In genomic region chrX:103361798-103362197, GRCh38 we compare ENCODE assay signal across 20 cellular contexts. TPM values are rescaled to one million over a fixed set of nuclear protein-coding genes. Genes with fewer than 3 reads are reported as not detected.
DNase-seq lines count a peak whose midpoint lies in the region; ATAC-seq, FAIRE-seq and TF ChIP-seq lines count a peak whose summit lies in the region.
"Had no signal": no experiment of that assay in that cellular context is flagged by ENCODE, and none has a peak within 500 bp of the region (broad histone marks: within the 10 kb centered on the region; RNA-seq: fewer than 3 reads in every experiment).

No MANE protein-coding gene starts in this region.

- H3K27me3 ChIP-seq in HepG2 (ENCODE audit: control insufficient read depth in 1 of 2, insufficient read depth in 2 of 2, low read length in 2 of 2) (no peaks in the 10 kb centered on the region), right lobe of liver (peaks cover 0 to 8% of the 10 kb centered on the region in 2 donors)

- H3K9ac ChIP-seq in HepG2 (ENCODE audit: insufficient read depth, low read depth, low read length): no peak overlapping the region
- H3K9ac ChIP-seq: BLaER1 treated with 17β-estradiol and CSF1 and Interleukin-3, amounts not matched to agents 10 nM and 100 nM had no signal

- POLR2A ChIA-PET in HepG2 (lab: Yijun Ruan, JAX): interaction anchor here (0.8 to 1.6 kb wide), 2 partner anchors 13 to 15 kb away, joined by 3 to 6 read pairs; partner anchors contain the start of gene BEX3

- no TSS peak for BruUV-seq in HepG2 (replicated peaks; lab: Mats Ljungman, UMichigan)

- H4K20me1 ChIP-seq in HepG2 (ENCODE audit: insufficient read depth, low read length): no peaks in the 10 kb centered on the region
- H4K20me1 ChIP-seq: BLaER1 treated with 17β-estradiol and CSF1 and Interleukin-3, amounts not matched to agents 10 nM and 100 nM had no signal

- TF ChIP-seq EP300 in HepG2 (IDR thresholded peaks at IDR 0.05; ENCODE audit: low read depth in 2 of 2, low read length in 2 of 2) (no peak), HepG2 (CRISPR knock-in tag; IDR thresholded peaks at IDR 0.05; ENCODE audit: borderline replicate concordance) (no peak)

- H3K4me3 ChIP-seq in HepG2 (replicated peaks in 1 of 3; ENCODE audit: insufficient read depth in 1 of 3, low read depth in 2 of 3, low read length in 3 of 3) (no peak overlapping the region), right lobe of liver (no peak overlapping the region), choroid plexus epithelial cell (ENCODE audit: low read depth, low read length) (no peak overlapping the region)
- H3K4me3 ChIP-seq: BLaER1 treated with 17β-estradiol and CSF1 and Interleukin-3, amounts not matched to agents 10 nM and 100 nM; SK-N-MC had no signal

- H3K4me2 ChIP-seq in HepG2 (ENCODE audit: low read depth, low read length): no peak overlapping the region
- H3K4me2 ChIP-seq: BLaER1 treated with 17β-estradiol and CSF1 and Interleukin-3, amounts not matched to agents 10 nM and 100 nM had no signal

- H3K9me3 ChIP-seq in HepG2 (ENCODE audit: low read length): no peaks in the 10 kb centered on the region
- no peaks in the 10 kb centered on the region for H3K9me3 ChIP-seq in right lobe of liver
- H3K9me3 ChIP-seq: BLaER1 treated with 17β-estradiol and CSF1 and Interleukin-3, amounts not matched to agents 10 nM and 100 nM had no signal

- TF ChIP-seq POLR2A in HepG2 (IDR thresholded peaks at IDR 0.05; ENCODE audit: insufficient read depth in 1 of 2, low read depth in 2 of 2, low read length in 2 of 2): no peak
- no peak for TF ChIP-seq POLR2A in right lobe of liver (IDR thresholded peaks at IDR 0.05)

- WGBS in HepG2 (ENCODE audit: low lambda C conversion rate): 0% methylated on average over 1 of the region's 1 CpG
- 10% methylated on average over 1 of the region's 1 CpG for WGBS in right lobe of liver (ENCODE audit: insufficient coverage, low coverage, low lambda C conversion rate, missing lambda C conversion rate)

- in situ Hi-C loops in HepG2 (cut with HindIII; ENCODE audit: extremely low pct_ligation_motif_present, low pct_unique_long_range_greater_than_20kb): no loop called here

- ATAC-seq in HepG2 (no peak), right lobe of liver (no peak)

- no peak for TF ChIP-seq CTCF in HepG2 (CRISPR knock-in tag; IDR thresholded peaks at IDR 0.05)
- no peak for TF ChIP-seq CTCF in right lobe of liver (IDR thresholded peaks at IDR 0.05)
- TF ChIP-seq CTCF in choroid plexus epithelial cell (conservative IDR thresholded peaks at IDR 0.05; ENCODE audit: low read depth, low read length): no peak

- H3K36me3 ChIP-seq in HepG2 (replicated peaks in 1 of 2; ENCODE audit: control insufficient read depth in 1 of 2, insufficient read depth in 2 of 2, low read length in 2 of 2) (no peaks in the 10 kb centered on the region), right lobe of liver (no peaks in the 10 kb centered on the region)
- H3K36me3 ChIP-seq: BLaER1 treated with 17β-estradiol and CSF1 and Interleukin-3, amounts not matched to agents 10 nM and 100 nM had no signal

- H3K27ac ChIP-seq in HepG2 (ENCODE audit: extremely low read length, insufficient read depth, low read length): no peak overlapping the region
- H3K27ac ChIP-seq in right lobe of liver: no peak overlapping the region
- H3K27ac ChIP-seq: BLaER1 treated with 17β-estradiol and CSF1 and Interleukin-3, amounts not matched to agents 10 nM and 100 nM; RWPE1; SK-N-MC had no signal

- intact Hi-C loops in HepG2 (cut with micrococcal nuclease; ENCODE audit: unreplicated experiment): no loop called here
- intact Hi-C loops in right lobe of liver (cut with DNase I): no loop called here

- CTCF ChIA-PET in HepG2 (lab: Yijun Ruan, JAX; ENCODE audit: low intra/inter-chr PET ratio, low total read pairs): no interaction called here

- FAIRE-seq in HepG2 (lab: Jason Lieb, UNC): peak; percentile 18
- FAIRE-seq: GM19239 had no signal

- no peak for TF ChIP-seq RAD21 in HepG2 (CRISPR knock-in tag; IDR thresholded peaks at IDR 0.05)

- H3K79me2 ChIP-seq in HepG2 (ENCODE audit: insufficient read depth, low read length): peaks cover under 1% of the 10 kb centered on the region

- peak; percentile 65 for DNase-seq in HepG2 (ENCODE audit: low spot score)
- DNase-seq in right lobe of liver: no peak
- DNase-seq in choroid plexus epithelial cell (ENCODE audit: low read depth): peak; percentile 55
- peak; percentile 50 for DNase-seq in iris pigment epithelial cell (ENCODE audit: low read depth)
- no peak for DNase-seq in NCI-H2196 treated with DMSO at 0.1 percent for 48 hours (lab: John Stamatoyannopoulos, UW; ENCODE audit: unreplicated experiment)
- no peak for DNase-seq in NCI-H2081 treated with DMSO at 0.1 percent for 48 hours (lab: John Stamatoyannopoulos, UW)
- DNase-seq in NCI-H2029 (lab: John Stamatoyannopoulos, UW): no peak
- DNase-seq in hypothalamus (lab: John Stamatoyannopoulos, UW): no peak
- DNase-seq: 8988T, DMS153, KG1, NCI-H1436, NCI-H2081, NCI-H510A treated with DMSO at 0.1 percent for 48 hours, NCI-H82 had no signal

- H3K4me1 ChIP-seq in HepG2 (ENCODE audit: insufficient read depth, low read length) (peaks cover 33% of the 10 kb centered on the region), right lobe of liver (no peaks in the 10 kb centered on the region)

- no peak overlapping the region for H2AFZ ChIP-seq in HepG2 (ENCODE audit: low read length)

RNA-seq across cellular contexts. Expression of gene TCEAL9, which starts 5.5 kb away (rescaled TPM):
- total RNA-seq in HepG2 (2016; rRNA removed; fragmentation: Illumina TruSeq; extraction: Trizol): 45.8 and 65.4 TPM in 2 replicates
- 6.0 and 7.6 TPM in 2 replicates for total RNA-seq in HepG2 (2016; cell fraction: cytosol; rRNA removed; fragmentation: Illumina TruSeq; extraction: Trizol; ENCODE audit: low read depth)
- total RNA-seq in HepG2 (2016; cell fraction: insoluble cytoplasmic fraction; rRNA removed; fragmentation: Illumina TruSeq; extraction: Trizol): 47.4 and 69.9 TPM in 2 replicates
- 9.1 and 10.8 TPM in 2 replicates for total RNA-seq in HepG2 (2016; cell fraction: membrane; rRNA removed; fragmentation: Illumina TruSeq; extraction: Trizol)
- total RNA-seq in HepG2 (2016; cell fraction: nucleus; rRNA removed; fragmentation: Illumina TruSeq; extraction: Trizol): 18.0 and 18.6 TPM in 2 replicates
- polyA plus RNA-seq in HepG2 (2011; rRNA removed): 9.3 and 15.8 TPM in 2 replicates
- 4.1 and 8.0 TPM in 2 replicates for polyA plus RNA-seq in HepG2 (2011; cell fraction: cytosol; rRNA removed)
- polyA plus RNA-seq in HepG2 (2011; cell fraction: nucleus; rRNA removed): 2.8 and 3.9 TPM in 2 replicates
- 22.7 and 32.6 TPM in 2 replicates for polyA plus RNA-seq in HepG2 (2012)
- 4.3 and 4.7 TPM in 2 replicates for polyA plus RNA-seq in HepG2 (2016; cell fraction: cytosol; fragmentation: Illumina TruSeq; extraction: Trizol; ENCODE audit: low read depth)
- 90.4 and 96.9 TPM in 2 replicates for polyA plus RNA-seq in HepG2 (2016; cell fraction: insoluble cytoplasmic fraction; fragmentation: Illumina TruSeq; extraction: Trizol; ENCODE audit: low read depth)
- polyA plus RNA-seq in HepG2 (2016; cell fraction: membrane; fragmentation: Illumina TruSeq; extraction: Trizol; ENCODE audit: low read depth): 6.5 and 6.6 TPM in 2 replicates
- 35.3 and 41.8 TPM in 2 replicates for polyA plus RNA-seq in HepG2 (2016; cell fraction: nucleus; fragmentation: Illumina TruSeq; extraction: Trizol; ENCODE audit: insufficient read depth, low read depth)
- 0.34 and 1.5 TPM in 2 replicates for polyA minus RNA-seq in HepG2 (2011; rRNA and poly(A)+ RNA removed; ENCODE audit: low replicate concordance)
- polyA minus RNA-seq in HepG2 (2011; cell fraction: cytosol; rRNA and poly(A)+ RNA removed): 3.2 and 5.0 TPM in 2 replicates
- polyA minus RNA-seq in HepG2 (2011; cell fraction: nucleus; rRNA and poly(A)+ RNA removed): 3.6 and 4.4 TPM in 2 replicates
- total RNA-seq in right lobe of liver: 10 to 100 TPM in 3 of 6 experiments, 1 to 10 TPM in 3; 2.5 to 14.3 (median 9.1) TPM

RNA-seq across cellular contexts. Expression of gene BEX3, which starts 14.5 kb away (rescaled TPM):
- total RNA-seq in HepG2 (2016; rRNA removed; fragmentation: Illumina TruSeq; extraction: Trizol): 55.8 and 63.4 TPM in 2 replicates
- 16.7 and 19.3 TPM in 2 replicates for total RNA-seq in HepG2 (2016; cell fraction: cytosol; rRNA removed; fragmentation: Illumina TruSeq; extraction: Trizol; ENCODE audit: low read depth)
- 54.0 and 66.4 TPM in 2 replicates for total RNA-seq in HepG2 (2016; cell fraction: insoluble cytoplasmic fraction; rRNA removed; fragmentation: Illumina TruSeq; extraction: Trizol)
- 28.1 and 33.1 TPM in 2 replicates for total RNA-seq in HepG2 (2016; cell fraction: membrane; rRNA removed; fragmentation: Illumina TruSeq; extraction: Trizol)
- 26.0 and 27.5 TPM in 2 replicates for total RNA-seq in HepG2 (2016; cell fraction: nucleus; rRNA removed; fragmentation: Illumina TruSeq; extraction: Trizol)
- 38.5 and 50.9 TPM in 2 replicates for polyA plus RNA-seq in HepG2 (2011; rRNA removed)
- 28.0 and 34.0 TPM in 2 replicates for polyA plus RNA-seq in HepG2 (2011; cell fraction: cytosol; rRNA removed)
- 11.7 and 19.8 TPM in 2 replicates for polyA plus RNA-seq in HepG2 (2011; cell fraction: nucleus; rRNA removed)
- polyA plus RNA-seq in HepG2 (2012): 55.0 and 81.6 TPM in 2 replicates
- 21.1 and 28.5 TPM in 2 replicates for polyA plus RNA-seq in HepG2 (2016; cell fraction: cytosol; fragmentation: Illumina TruSeq; extraction: Trizol; ENCODE audit: low read depth)
- 77.0 and 78.6 TPM in 2 replicates for polyA plus RNA-seq in HepG2 (2016; cell fraction: insoluble cytoplasmic fraction; fragmentation: Illumina TruSeq; extraction: Trizol; ENCODE audit: low read depth)
- polyA plus RNA-seq in HepG2 (2016; cell fraction: membrane; fragmentation: Illumina TruSeq; extraction: Trizol; ENCODE audit: low read depth): 31.6 and 36.2 TPM in 2 replicates
- 45.3 and 46.1 TPM in 2 replicates for polyA plus RNA-seq in HepG2 (2016; cell fraction: nucleus; fragmentation: Illumina TruSeq; extraction: Trizol; ENCODE audit: insufficient read depth, low read depth)
- 8.9 and 13.0 TPM in 2 replicates for polyA minus RNA-seq in HepG2 (2011; rRNA and poly(A)+ RNA removed; ENCODE audit: low replicate concordance)
- polyA minus RNA-seq in HepG2 (2011; cell fraction: cytosol; rRNA and poly(A)+ RNA removed): 8.9 and 9.7 TPM in 2 replicates
- polyA minus RNA-seq in HepG2 (2011; cell fraction: nucleus; rRNA and poly(A)+ RNA removed): 6.6 and 8.2 TPM in 2 replicates
- 10 to 100 TPM; 19.9 to 40.1 (median 35.6) TPM for total RNA-seq in right lobe of liver

RNA-seq across cellular contexts. Expression of gene TCEAL7, which starts 31.8 kb away (rescaled TPM):
- total RNA-seq in HepG2 (2016; rRNA removed; fragmentation: Illumina TruSeq; extraction: Trizol): not detected in 2 replicates
- not detected in 2 replicates for total RNA-seq in HepG2 (2016; cell fraction: cytosol; rRNA removed; fragmentation: Illumina TruSeq; extraction: Trizol; ENCODE audit: low read depth)
- total RNA-seq in HepG2 (2016; cell fraction: insoluble cytoplasmic fraction; rRNA removed; fragmentation: Illumina TruSeq; extraction: Trizol): not detected in 2 replicates
- not detected in 2 replicates for total RNA-seq in HepG2 (2016; cell fraction: membrane; rRNA removed; fragmentation: Illumina TruSeq; extraction: Trizol)
- total RNA-seq in HepG2 (2016; cell fraction: nucleus; rRNA removed; fragmentation: Illumina TruSeq; extraction: Trizol): not detected in 2 replicates
- not detected in 2 replicates for polyA plus RNA-seq in HepG2 (2011; rRNA removed)
- not detected in 2 replicates for polyA plus RNA-seq in HepG2 (2011; cell fraction: cytosol; rRNA removed)
- not detected in 2 replicates for polyA plus RNA-seq in HepG2 (2011; cell fraction: nucleus; rRNA removed)
- polyA plus RNA-seq in HepG2 (2012): not detected in 2 replicates
- polyA plus RNA-seq in HepG2 (2016; cell fraction: cytosol; fragmentation: Illumina TruSeq; extraction: Trizol; ENCODE audit: low read depth): not detected in 2 replicates
- not detected in 2 replicates for polyA plus RNA-seq in HepG2 (2016; cell fraction: insoluble cytoplasmic fraction; fragmentation: Illumina TruSeq; extraction: Trizol; ENCODE audit: low read depth)
- polyA plus RNA-seq in HepG2 (2016; cell fraction: membrane; fragmentation: Illumina TruSeq; extraction: Trizol; ENCODE audit: low read depth): not detected in 2 replicates
- polyA plus RNA-seq in HepG2 (2016; cell fraction: nucleus; fragmentation: Illumina TruSeq; extraction: Trizol; ENCODE audit: insufficient read depth, low read depth): not detected in 2 replicates
- polyA minus RNA-seq in HepG2 (2011; rRNA and poly(A)+ RNA removed; ENCODE audit: low replicate concordance): not detected in 2 replicates
- not detected in 2 replicates for polyA minus RNA-seq in HepG2 (2011; cell fraction: cytosol; rRNA and poly(A)+ RNA removed)
- polyA minus RNA-seq in HepG2 (2011; cell fraction: nucleus; rRNA and poly(A)+ RNA removed): not detected in 2 replicates
- 1 to 10 TPM in 1 of 6 experiments, under 1 TPM in 2, not detected in 3; 0.34 to 1.2 (median 0.62) TPM for total RNA-seq in right lobe of liver
- total RNA-seq: PC-3 had no signal

RNA-seq across cellular contexts. Expression of gene BEX2, which starts 51.0 kb away (rescaled TPM):
- total RNA-seq in HepG2 (2016; rRNA removed; fragmentation: Illumina TruSeq; extraction: Trizol) (0.46 TPM in 2 replicates), right lobe of liver (1 to 10 TPM in 3 of 6 experiments, not detected in 3; 1.9 to 2.1 (median 2.1) TPM)
- total RNA-seq in HepG2 (2016; cell fraction: cytosol; rRNA removed; fragmentation: Illumina TruSeq; extraction: Trizol; ENCODE audit: low read depth): not detected in 2 replicates
- total RNA-seq in HepG2 (2016; cell fraction: insoluble cytoplasmic fraction; rRNA removed; fragmentation: Illumina TruSeq; extraction: Trizol): 0.30 and 0.51 TPM in 2 replicates
- 0.28 TPM in 1 of 2 replicates, not detected in the other for total RNA-seq in HepG2 (2016; cell fraction: membrane; rRNA removed; fragmentation: Illumina TruSeq; extraction: Trizol)
- total RNA-seq in HepG2 (2016; cell fraction: nucleus; rRNA removed; fragmentation: Illumina TruSeq; extraction: Trizol): 0.60 TPM in 1 of 2 replicates, not detected in the other
- 0.54 TPM in 2 replicates for polyA plus RNA-seq in HepG2 (2011; rRNA removed)
- polyA plus RNA-seq in HepG2 (2011; cell fraction: cytosol; rRNA removed): 0.39 and 0.97 TPM in 2 replicates
- polyA plus RNA-seq in HepG2 (2011; cell fraction: nucleus; rRNA removed): 0.18 and 0.43 TPM in 2 replicates
- 0.86 and 2.0 TPM in 2 replicates for polyA plus RNA-seq in HepG2 (2012)
- polyA plus RNA-seq in HepG2 (2016; cell fraction: cytosol; fragmentation: Illumina TruSeq; extraction: Trizol; ENCODE audit: low read depth): 0.16 TPM in 1 of 2 replicates, not detected in the other
- polyA plus RNA-seq in HepG2 (2016; cell fraction: insoluble cytoplasmic fraction; fragmentation: Illumina TruSeq; extraction: Trizol; ENCODE audit: low read depth): 0.81 TPM in 1 of 2 replicates, not detected in the other
- polyA plus RNA-seq in HepG2 (2016; cell fraction: membrane; fragmentation: Illumina TruSeq; extraction: Trizol; ENCODE audit: low read depth): not detected in 2 replicates
- polyA plus RNA-seq in HepG2 (2016; cell fraction: nucleus; fragmentation: Illumina TruSeq; extraction: Trizol; ENCODE audit: insufficient read depth, low read depth): not detected in 2 replicates
- not detected in 2 replicates for polyA minus RNA-seq in HepG2 (2011; rRNA and poly(A)+ RNA removed; ENCODE audit: low replicate concordance)
- polyA minus RNA-seq in HepG2 (2011; cell fraction: cytosol; rRNA and poly(A)+ RNA removed): not detected in 2 replicates
- polyA minus RNA-seq in HepG2 (2011; cell fraction: nucleus; rRNA and poly(A)+ RNA removed): 0.77 and 1.4 TPM in 2 replicates

Comparison
In these comparisons a context has a peak if more than half of its experiments do, and no peak if none do; other contexts are left out.
1. DNase-seq: peak in HepG2 (single experiment), choroid plexus epithelial cell (single experiment) and iris pigment epithelial cell (single experiment); none in right lobe of liver (0 of 3), NCI-H2196 treated with DMSO at 0.1 percent for 48 hours (single experiment), NCI-H2081 treated with DMSO at 0.1 percent for 48 hours (single experiment), NCI-H2029 (single experiment) and hypothalamus (0 of 51).